Comparison of ENCODE assay signal across 31 cellular contexts in the genomic region with DNA sequence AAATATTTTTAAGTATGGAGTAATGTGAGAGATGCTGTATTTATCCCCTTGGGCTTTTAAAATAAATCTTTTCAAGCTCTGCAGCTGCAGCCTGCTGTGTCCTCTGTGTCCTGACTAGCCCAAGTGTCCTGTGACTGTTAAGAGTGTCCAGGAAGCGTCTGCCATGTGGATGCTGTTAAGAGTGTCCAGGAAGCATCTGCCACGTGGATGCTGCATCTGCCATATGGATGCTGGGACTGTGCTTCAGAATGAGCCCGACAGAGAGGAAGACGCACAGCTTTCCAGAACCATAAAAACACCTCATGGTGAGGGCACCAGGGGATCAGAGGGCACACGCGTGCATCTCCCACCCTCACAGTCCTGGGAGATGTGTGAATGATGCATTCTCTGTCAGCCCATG.
"Had no signal": no experiment of that assay in that cellular context is flagged by ENCODE, and none has a peak within 500 bp of the region (broad histone marks: within the 10 kb centered on the region; RNA-seq: fewer than 3 reads in every experiment).

No MANE protein-coding gene starts in this region.

- H3K4me1 Mint-ChIP-seq: activated CD4-positive, alpha-beta T cell treated with anti-CD3 and anti-CD28 coated beads for 36 hours; activated CD4-positive, alpha-beta T cell treated with anti-CD3 and anti-CD28 coated beads, Interleukin-2, amount 10 ng/mL, durations not matched to agents 24 days and 14 days; activated CD8-positive, alpha-beta memory T cell treated with anti-CD3 and anti-CD28 coated beads, Interleukin-2, amount 10 ng/mL, durations not matched to agents 7 days and 5 days; activated naive CD4-positive, alpha-beta T cell treated with anti-CD3 and anti-CD28 coated beads, Interleukin-2, amount 50 U/mL, for 24 hours; activated naive CD8-positive, alpha-beta T cell treated with anti-CD3 and anti-CD28 coated beads for 36 hours; activated naive CD8-positive, alpha-beta T cell treated with anti-CD3 and anti-CD28 coated beads, Interleukin-2, amount 50 U/mL, for 24 hours had no signal

- H3K27ac ChIP-seq: adrenal gland, body of pancreas, colonic mucosa, epithelial cell of prostate, esophagus squamous epithelium, gastroesophageal sphincter had no signal

- DNase-seq: activated CD4-positive, alpha-beta memory T cell treated with anti-CD3 and anti-CD28 coated beads for 36 hours; activated CD4-positive, alpha-beta T cell treated with anti-CD3 and anti-CD28 coated beads for 36 hours; activated CD4-positive, alpha-beta T cell treated with anti-CD3 and anti-CD28 coated beads, Interleukin-2, amount 10 ng/mL, durations not matched to agents 24 days and 14 days; activated CD4-positive, CD25-positive, alpha-beta regulatory T cell; activated CD4-positive, CD25-positive, alpha-beta regulatory T cell treated with anti-CD3 and anti-CD28 coated beads, Interleukin-2, amount 50 U/mL, for 72 hours; activated CD8-positive, alpha-beta memory T cell treated with anti-CD3 and anti-CD28 coated beads, Interleukin-2, amount 10 ng/mL, durations not matched to agents 7 days and 5 days; activated CD8-positive, alpha-beta memory T cell treated with anti-CD3 and anti-CD28 coated beads, Interleukin-2, amount 50 U/mL, for 4 hours; activated CD8-positive, alpha-beta T cell treated with anti-CD3 and anti-CD28 coated beads, Interleukin-2, amount 10 ng/mL, durations not matched to agents 7 days and 5 days; activated effector memory CD4-positive, alpha-beta T cell treated with anti-CD3 and anti-CD28 coated beads, Interleukin-2, amount 50 U/mL, for 16 hours; activated naive CD4-positive, alpha-beta T cell treated with anti-CD3 and anti-CD28 coated beads for 36 hours; activated naive CD8-positive, alpha-beta T cell treated with anti-CD3 and anti-CD28 coated beads for 36 hours; activated naive CD8-positive, alpha-beta T cell treated with anti-CD3 and anti-CD28 coated beads, Interleukin-2, amount 50 U/mL, for 24 hours; activated T-cell treated with anti-CD3 and anti-CD28 coated beads, Interleukin-2, amount 50 U/mL, for 1 hour; activated T-cell treated with anti-CD3 and anti-CD28 coated beads, Interleukin-2, amount 50 U/mL, for 48 hours; adrenal gland; body of pancreas; caudate nucleus; cerebellar nuclear complex; colonic mucosa; effector CD8-positive, alpha-beta T cell; esophagus squamous epithelium; foreskin melanocyte; head of caudate nucleus; T-helper 2 cell had no signal

- H3K9me3 ChIP-seq: adrenal gland, colonic mucosa, esophagus squamous epithelium, gastroesophageal sphincter had no signal

- H3K27me3 Mint-ChIP-seq: activated CD4-positive, alpha-beta T cell treated with anti-CD3 and anti-CD28 coated beads for 36 hours; activated CD4-positive, alpha-beta T cell treated with anti-CD3 and anti-CD28 coated beads, Interleukin-2, amount 10 ng/mL, durations not matched to agents 24 days and 14 days; activated CD8-positive, alpha-beta memory T cell treated with anti-CD3 and anti-CD28 coated beads, Interleukin-2, amount 10 ng/mL, durations not matched to agents 7 days and 5 days; activated naive CD4-positive, alpha-beta T cell treated with anti-CD3 and anti-CD28 coated beads, Interleukin-2, amount 50 U/mL, for 24 hours; activated naive CD8-positive, alpha-beta T cell treated with anti-CD3 and anti-CD28 coated beads for 36 hours; activated naive CD8-positive, alpha-beta T cell treated with anti-CD3 and anti-CD28 coated beads, Interleukin-2, amount 50 U/mL, for 24 hours had no signal

- ATAC-seq: activated CD4-positive, alpha-beta T cell treated with anti-CD3 and anti-CD28 coated beads for 36 hours; activated CD8-positive, alpha-beta memory T cell treated with anti-CD3 and anti-CD28 coated beads, Interleukin-2, amount 10 ng/mL, durations not matched to agents 7 days and 5 days; activated CD8-positive, alpha-beta T cell treated with anti-CD3 and anti-CD28 coated beads, Interleukin-2, amount 10 ng/mL, durations not matched to agents 7 days and 5 days; activated naive CD8-positive, alpha-beta T cell treated with anti-CD3 and anti-CD28 coated beads, Interleukin-2, amount 50 U/mL, for 24 hours; body of pancreas; gastroesophageal sphincter had no signal

- H3K36me3 ChIP-seq: adrenal gland, colonic mucosa, esophagus squamous epithelium, gastroesophageal sphincter had no signal

- FAIRE-seq: endometrium, endothelial cell of umbilical vein had no signal

- H3K4me3 ChIP-seq: adrenal gland, body of pancreas, colonic mucosa, esophagus squamous epithelium, gastroesophageal sphincter had no signal

- H3K9me3 Mint-ChIP-seq: activated CD4-positive, alpha-beta memory T cell treated with anti-CD3 and anti-CD28 coated beads for 36 hours; activated CD4-positive, alpha-beta T cell treated with anti-CD3 and anti-CD28 coated beads, Interleukin-2, amount 10 ng/mL, durations not matched to agents 24 days and 14 days; activated naive CD4-positive, alpha-beta T cell treated with anti-CD3 and anti-CD28 coated beads for 36 hours; activated naive CD4-positive, alpha-beta T cell treated with anti-CD3 and anti-CD28 coated beads, Interleukin-2, amount 50 U/mL, for 24 hours; activated naive CD8-positive, alpha-beta T cell treated with anti-CD3 and anti-CD28 coated beads for 36 hours; activated naive CD8-positive, alpha-beta T cell treated with anti-CD3 and anti-CD28 coated beads, Interleukin-2, amount 50 U/mL, for 24 hours; activated T-helper 1 cell treated with anti-CD3 and anti-CD28 coated beads, Interleukin-12 subunit alpha, Interleukin-12 subunit beta, Interleukin-2, Interleukin-4 antibody, amounts not matched to agents 30 ng/mL and 10 ng/mL and 1 ng/mL, durations not matched to agents 14 hours and 24 hours and 36 hours; activated T-helper 2 cell treated with anti-CD3 and anti-CD28 coated beads, Interferon-gamma antibody, Interleukin-2, Interleukin-4, amounts not matched to agents 10 μg/mL and 5 μg/mL and 100 μg/mL, durations not matched to agents 14 hours and 24 hours and 36 hours had no signal

- H3K4me1 ChIP-seq: adrenal gland, body of pancreas, colonic mucosa, esophagus squamous epithelium, gastroesophageal sphincter had no signal

- H3K36me3 Mint-ChIP-seq: activated CD4-positive, alpha-beta memory T cell treated with anti-CD3 and anti-CD28 coated beads for 36 hours; activated CD8-positive, alpha-beta memory T cell treated with anti-CD3 and anti-CD28 coated beads, Interleukin-2, amount 10 ng/mL, durations not matched to agents 7 days and 5 days; activated naive CD4-positive, alpha-beta T cell treated with anti-CD3 and anti-CD28 coated beads, Interleukin-2, amount 50 U/mL, for 24 hours; activated naive CD8-positive, alpha-beta T cell treated with anti-CD3 and anti-CD28 coated beads for 36 hours had no signal

- H3K4me3 Mint-ChIP-seq: activated CD4-positive, alpha-beta memory T cell treated with anti-CD3 and anti-CD28 coated beads for 36 hours; activated CD4-positive, alpha-beta T cell treated with anti-CD3 and anti-CD28 coated beads for 36 hours; activated CD4-positive, alpha-beta T cell treated with anti-CD3 and anti-CD28 coated beads, Interleukin-2, amount 10 ng/mL, durations not matched to agents 24 days and 14 days; activated CD8-positive, alpha-beta memory T cell treated with anti-CD3 and anti-CD28 coated beads, Interleukin-2, amount 10 ng/mL, durations not matched to agents 7 days and 5 days; activated CD8-positive, alpha-beta T cell treated with anti-CD3 and anti-CD28 coated beads, Interleukin-2, amount 10 ng/mL, durations not matched to agents 7 days and 5 days; activated naive CD4-positive, alpha-beta T cell treated with anti-CD3 and anti-CD28 coated beads for 36 hours; activated naive CD4-positive, alpha-beta T cell treated with anti-CD3 and anti-CD28 coated beads, Interleukin-2, amount 50 U/mL, for 24 hours; activated naive CD8-positive, alpha-beta T cell treated with anti-CD3 and anti-CD28 coated beads for 36 hours; activated naive CD8-positive, alpha-beta T cell treated with anti-CD3 and anti-CD28 coated beads, Interleukin-2, amount 50 U/mL, for 24 hours; activated T-helper 1 cell treated with anti-CD3 and anti-CD28 coated beads, Interleukin-12 subunit alpha, Interleukin-12 subunit beta, Interleukin-2, Interleukin-4 antibody, amounts not matched to agents 30 ng/mL and 10 ng/mL and 1 ng/mL, durations not matched to agents 14 hours and 24 hours and 36 hours had no signal

- H3K27ac Mint-ChIP-seq: activated CD4-positive, alpha-beta memory T cell treated with anti-CD3 and anti-CD28 coated beads for 36 hours; activated CD4-positive, alpha-beta T cell treated with anti-CD3 and anti-CD28 coated beads for 36 hours; activated CD4-positive, alpha-beta T cell treated with anti-CD3 and anti-CD28 coated beads, Interleukin-2, amount 10 ng/mL, durations not matched to agents 24 days and 14 days; activated CD8-positive, alpha-beta memory T cell treated with anti-CD3 and anti-CD28 coated beads, Interleukin-2, amount 10 ng/mL, durations not matched to agents 7 days and 5 days; activated CD8-positive, alpha-beta T cell treated with anti-CD3 and anti-CD28 coated beads, Interleukin-2, amount 10 ng/mL, durations not matched to agents 7 days and 5 days; activated naive CD4-positive, alpha-beta T cell treated with anti-CD3 and anti-CD28 coated beads for 36 hours; activated naive CD8-positive, alpha-beta T cell treated with anti-CD3 and anti-CD28 coated beads for 36 hours; activated naive CD8-positive, alpha-beta T cell treated with anti-CD3 and anti-CD28 coated beads, Interleukin-2, amount 50 U/mL, for 24 hours; activated T-helper 1 cell treated with anti-CD3 and anti-CD28 coated beads, Interleukin-12 subunit alpha, Interleukin-12 subunit beta, Interleukin-2, Interleukin-4 antibody, amounts not matched to agents 30 ng/mL and 10 ng/mL and 1 ng/mL, durations not matched to agents 14 hours and 24 hours and 36 hours; activated T-helper 2 cell treated with anti-CD3 and anti-CD28 coated beads, Interferon-gamma antibody, Interleukin-2, Interleukin-4, amounts not matched to agents 10 μg/mL and 5 μg/mL and 100 μg/mL, durations not matched to agents 14 hours and 24 hours and 36 hours had no signal

- H3K27me3 ChIP-seq: adrenal gland, body of pancreas, colonic mucosa had no signal
